1 cellular context compared by ENCODE assay signal in genomic region chr9:125732562-125732961, GRCh38.
TF ChIP-seq lines count a peak whose summit lies in the region.

No MANE protein-coding gene starts in this region.

TF ChIP-seq in K562, 482 proteins besides CTCF, POLR2A, EP300 and RAD21:
- TF ChIP-seq MTF1 (CRISPR knock-in tag; IDR thresholded peaks at IDR 0.05; ENCODE audit: borderline replicate concordance) (no peak), EHMT2 (IDR thresholded peaks at IDR 0.05) (peak; percentile 89), MIER1 (IDR thresholded peaks at IDR 0.05; ENCODE audit: low read depth) (peak; percentile 82), PHF20 (IDR thresholded peaks at IDR 0.05; ENCODE audit: partially characterized antibody) (no peak)
